ENCODE assay signal across 20 cellular contexts in genomic region chr17:62702746-62703268, GRCh38.
DNase-seq lines count a peak whose midpoint lies in the region; ATAC-seq and TF ChIP-seq lines count a peak whose summit lies in the region.
"Had no signal": no experiment of that assay in that cellular context is flagged by ENCODE, and none has a peak within 500 bp of the region (broad histone marks: within the 10 kb centered on the region; RNA-seq: fewer than 3 reads in every experiment).

No MANE protein-coding gene starts in this region.

- H3K9me3 ChIP-seq in Caco-2: no peaks in the 10 kb centered on the region
- H3K9me3 ChIP-seq: lower lobe of right lung, right lobe of liver, tibial nerve had no signal

- H3K4me3 ChIP-seq in Caco-2 (ENCODE audit: low read depth, low read length): no peak overlapping the region

- peaks cover 6% of the 10 kb centered on the region for H3K4me1 Mint-ChIP-seq in activated naive CD4-positive, alpha-beta T cell treated with anti-CD3 and anti-CD28 coated beads, Interleukin-2, amount 10 ng/mL, durations not matched to agents 7 days and 5 days
- H3K4me1 Mint-ChIP-seq in T-cell (peaks cover 0 to 4% (median 3%) of the 10 kb centered on the region in 3 donors), memory B cell (peaks cover 3% of the 10 kb centered on the region), Caco-2 (ENCODE audit: low read depth, unreplicated experiment) (no peaks in the 10 kb centered on the region)
- peaks cover 9% of the 10 kb centered on the region for H3K4me1 Mint-ChIP-seq in stimulated activated memory B cell treated with anti-CD40 and anti-IgM and Interleukin-4, amounts not matched to agents 10 μg/mL and 1 μg/mL and 100 μg/mL, for 72 hours

- no peak overlapping the region for H3K27ac Mint-ChIP-seq in activated naive CD4-positive, alpha-beta T cell treated with anti-CD3 and anti-CD28 coated beads, Interleukin-2, amount 10 ng/mL, durations not matched to agents 7 days and 5 days
- H3K27ac Mint-ChIP-seq in T-cell (no peak overlapping the region), memory B cell (no peak overlapping the region), Caco-2 (ENCODE audit: unreplicated experiment) (no peak overlapping the region)
- no peak overlapping the region for H3K27ac Mint-ChIP-seq in stimulated activated memory B cell treated with anti-CD40 and anti-IgM and Interleukin-4, amounts not matched to agents 10 μg/mL and 1 μg/mL and 100 μg/mL, for 72 hours
- H3K27ac Mint-ChIP-seq: activated CD4-positive, alpha-beta T cell treated with anti-CD3 and anti-CD28 coated beads, Interleukin-2, amount 10 ng/mL, durations not matched to agents 24 days and 14 days; activated naive CD8-positive, alpha-beta T cell treated with anti-CD3 and anti-CD28 coated beads, Interleukin-2, amount 50 U/mL, for 24 hours had no signal

- POLR2A ChIA-PET in T-cell (lab: Charles Lee) (no interaction called here), Caco-2 (lab: Charles Lee) (no interaction called here)

- no peaks in the 10 kb centered on the region for H3K36me3 Mint-ChIP-seq in activated naive CD4-positive, alpha-beta T cell treated with anti-CD3 and anti-CD28 coated beads, Interleukin-2, amount 10 ng/mL, durations not matched to agents 7 days and 5 days
- H3K36me3 Mint-ChIP-seq in T-cell: no peaks in the 10 kb centered on the region
- H3K36me3 Mint-ChIP-seq in memory B cell: no peaks in the 10 kb centered on the region
- H3K36me3 Mint-ChIP-seq in stimulated activated memory B cell treated with anti-CD40 and anti-IgM and Interleukin-4, amounts not matched to agents 10 μg/mL and 1 μg/mL and 100 μg/mL, for 72 hours: no peaks in the 10 kb centered on the region
- no peaks in the 10 kb centered on the region for H3K36me3 Mint-ChIP-seq in Caco-2 (ENCODE audit: insufficient read depth, unreplicated experiment)

- CTCF ChIA-PET in activated naive CD4-positive, alpha-beta T cell treated with anti-CD3 and anti-CD28 coated beads, Interleukin-2, amount 10 ng/mL, durations not matched to agents 7 days and 5 days (lab: Charles Lee): interaction anchor here (0.7 kb wide), 1 partner anchor 266 kb away, joined by 3 read pairs; no protein-coding TSS in a partner anchor
- CTCF ChIA-PET in T-cell (lab: Charles Lee): no interaction called here
- CTCF ChIA-PET in Caco-2 (lab: Charles Lee): no interaction called here

- no peaks in the 10 kb centered on the region for H3K36me3 ChIP-seq in Caco-2 (ENCODE audit: control insufficient read depth, insufficient read depth, low read length)
- H3K36me3 ChIP-seq: lower lobe of right lung, right lobe of liver, tibial nerve had no signal

- H3K4me3 Mint-ChIP-seq in activated naive CD4-positive, alpha-beta T cell treated with anti-CD3 and anti-CD28 coated beads, Interleukin-2, amount 10 ng/mL, durations not matched to agents 7 days and 5 days: peak overlapping the region; percentile 22
- H3K4me3 Mint-ChIP-seq in T-cell: peak overlapping the region in 2 of 3 donors; percentile 52 to 58
- H3K4me3 Mint-ChIP-seq in memory B cell: peak overlapping the region; percentile 75
- H3K4me3 Mint-ChIP-seq in stimulated activated memory B cell treated with anti-CD40 and anti-IgM and Interleukin-4, amounts not matched to agents 10 μg/mL and 1 μg/mL and 100 μg/mL, for 72 hours: peak overlapping the region; percentile 75
- H3K4me3 Mint-ChIP-seq in Caco-2 (ENCODE audit: unreplicated experiment): no peak overlapping the region

- intact Hi-C loops in Caco-2 (cut with micrococcal nuclease; ENCODE audit: unreplicated experiment): loop anchor here (1.0 to 5.0 kb wide), 2 partner anchors 265 to 704 kb away; no protein-coding TSS in a partner anchor

- no peaks in the 10 kb centered on the region for H3K9me3 Mint-ChIP-seq in activated naive CD4-positive, alpha-beta T cell treated with anti-CD3 and anti-CD28 coated beads, Interleukin-2, amount 10 ng/mL, durations not matched to agents 7 days and 5 days
- H3K9me3 Mint-ChIP-seq in T-cell (no peaks in the 10 kb centered on the region), memory B cell (no peaks in the 10 kb centered on the region), Caco-2 (ENCODE audit: unreplicated experiment) (no peaks in the 10 kb centered on the region)
- no peaks in the 10 kb centered on the region for H3K9me3 Mint-ChIP-seq in stimulated activated memory B cell treated with anti-CD40 and anti-IgM and Interleukin-4, amounts not matched to agents 10 μg/mL and 1 μg/mL and 100 μg/mL, for 72 hours
- H3K9me3 Mint-ChIP-seq: activated CD4-positive, alpha-beta T cell treated with anti-CD3 and anti-CD28 coated beads, Interleukin-2, amount 10 ng/mL, durations not matched to agents 24 days and 14 days; activated naive CD8-positive, alpha-beta T cell treated with anti-CD3 and anti-CD28 coated beads, Interleukin-2, amount 50 U/mL, for 24 hours had no signal

- ATAC-seq in T-cell (replicated peaks in 1 of 4): no peak
- no peak for ATAC-seq in memory B cell (ENCODE audit: low read depth)
- no peak for ATAC-seq in stimulated activated memory B cell treated with anti-CD40 and anti-IgM and Interleukin-4, amounts not matched to agents 10 μg/mL and 1 μg/mL and 100 μg/mL, for 72 hours
- no peak for ATAC-seq in HG02981 (IDR thresholded peaks at IDR 0.05; ENCODE audit: unreplicated experiment)

- no peak for DNase-seq in activated naive CD4-positive, alpha-beta T cell treated with anti-CD3 and anti-CD28 coated beads, Interleukin-2, amount 10 ng/mL, durations not matched to agents 7 days and 5 days
- no peak for DNase-seq in activated naive CD4-positive, alpha-beta T cell treated with Interleukin-2 at 50 U/mL for 16 hours
- no peak for DNase-seq in T-cell
- DNase-seq in memory B cell (ENCODE audit: low spot score in 2 of 2): no peak
- no peak for DNase-seq in AML-193 (lab: John Stamatoyannopoulos, UW)
- DNase-seq in Caco-2: no peak
- DNase-seq: activated CD4-positive, alpha-beta T cell treated with anti-CD3 and anti-CD28 coated beads, Interleukin-2, amount 10 ng/mL, durations not matched to agents 24 days and 14 days; activated T-cell treated with anti-CD3 and anti-CD28 coated beads for 4 hours; GDM1; lower lobe of right lung; NCI-H1105 treated with DMSO at 0.1 percent for 48 hours; NCI-H2171 treated with DMSO at 0.1 percent for 48 hours; NK-92 treated with Interleukin-12 subunit alpha and Interleukin-12 subunit beta, amount 100 ng/mL, for 24 hours; SIG-M5; stimulated activated CD8-positive, alpha-beta memory T cell treated with anti-CD3 and anti-CD28 coated beads, Interleukin-4, amount 100 ng/mL, for 48 hours had no signal

- H3K27me3 ChIP-seq in Caco-2 (replicated peaks; ENCODE audit: control insufficient read depth, insufficient read depth, low read length): peaks cover 9% of the 10 kb centered on the region
- H3K27me3 ChIP-seq: right lobe of liver, tibial nerve had no signal

- peaks cover 68% of the 10 kb centered on the region for H3K27me3 Mint-ChIP-seq in activated naive CD4-positive, alpha-beta T cell treated with anti-CD3 and anti-CD28 coated beads, Interleukin-2, amount 10 ng/mL, durations not matched to agents 7 days and 5 days
- H3K27me3 Mint-ChIP-seq in T-cell (peaks cover 0 to 4% of the 10 kb centered on the region in 2 donors), memory B cell (peaks cover 14% of the 10 kb centered on the region), Caco-2 (ENCODE audit: insufficient read depth, unreplicated experiment) (peaks cover 32% of the 10 kb centered on the region)
- H3K27me3 Mint-ChIP-seq in stimulated activated memory B cell treated with anti-CD40 and anti-IgM and Interleukin-4, amounts not matched to agents 10 μg/mL and 1 μg/mL and 100 μg/mL, for 72 hours: peaks cover 41% of the 10 kb centered on the region

- BruUV-seq in Caco-2 (replicated peaks; lab: Mats Ljungman, UMichigan): no TSS peak

- TF ChIP-seq CTCF in Caco-2 (IDR thresholded peaks at IDR 0.05; ENCODE audit: insufficient read depth in 1 of 2, low read depth in 1 of 2, low read length in 1 of 2, severe bottlenecking in 1 of 2, unreplicated experiment in 1 of 2): no peak

- peaks cover 14% of the 10 kb centered on the region for H3K4me1 ChIP-seq in Caco-2
